8 cellular contexts compared by ENCODE assay signal in genomic region chr2:121649652-121650553, GRCh38. TPM values are rescaled to one million over a fixed set of nuclear protein-coding genes. Genes with fewer than 3 reads are reported as not detected.
A peak's percentile ranks its signal among the peaks of the same experiment; 100 is the strongest.
DNase-seq lines count a peak whose midpoint lies in the region; ATAC-seq lines count a peak whose summit lies in the region.

No MANE protein-coding gene starts in this region.

- no peaks in the 10 kb centered on the region for H3K9me3 ChIP-seq in endocrine pancreas (ENCODE audit: control insufficient read depth, low read length)

- no peaks in the 10 kb centered on the region for H3K36me3 ChIP-seq in endocrine pancreas (ENCODE audit: control insufficient read depth, insufficient read depth, low read length)

- peak overlapping the region; percentile 74 for H3K9ac ChIP-seq in endocrine pancreas (ENCODE audit: control insufficient read depth, insufficient read depth, low read length)

- H3K27me3 ChIP-seq in endocrine pancreas (ENCODE audit: control insufficient read depth, insufficient read depth, low read length): no peaks in the 10 kb centered on the region

- peak overlapping the region; percentile 91 for H3K4me3 ChIP-seq in endocrine pancreas (ENCODE audit: control insufficient read depth, insufficient read depth, low read length)

- DNase-seq in CMK (ENCODE audit: low read depth): peak; percentile 87
- DNase-seq in HT1080 (ENCODE audit: low read depth): peak; percentile 91
- DNase-seq in NOMO-1 (lab: John Stamatoyannopoulos, UW; ENCODE audit: unreplicated experiment in 2 of 2): peak; percentile 88 to 93
- DNase-seq in activated CD8-positive, alpha-beta memory T cell treated with anti-CD3 and anti-CD28 coated beads for 48 hours (ENCODE audit: low read depth in 2 of 3, low spot score in 2 of 3): peak; percentile 63 to 73 (median 66)
- peak; percentile 95 for DNase-seq in mesenteric fat pad (ENCODE audit: low spot score)
- peak; percentile 69 for DNase-seq in stimulated activated CD8-positive, alpha-beta memory T cell treated with anti-CD3 and anti-CD28 coated beads, Interleukin-15, amount 100 ng/mL, for 1 hour (ENCODE audit: low read depth)

- H3K4me1 ChIP-seq in endocrine pancreas (ENCODE audit: control insufficient read depth, insufficient read depth, low read length): peaks cover 16% of the 10 kb centered on the region

- ATAC-seq in GM21360 (IDR thresholded peaks at IDR 0.05; ENCODE audit: unreplicated experiment): peak; percentile 45

RNA-seq across cellular contexts. Expression of gene CLASP1, which starts 0.6 kb away (rescaled TPM):
- total RNA-seq in HT1080 (2014; rRNA removed; shearing (Covaris generic)): 12.9 and 22.5 TPM in 2 replicates
- 9.2 and 11.5 TPM in 2 replicates for polyA plus RNA-seq in HT1080 (2015; cell fraction: cytosol; rRNA removed)
- polyA plus RNA-seq in HT1080 (2015; cell fraction: nucleus; rRNA removed): 51.1 and 54.5 TPM in 2 replicates
- total RNA-seq in mesenteric fat pad: 64.4 TPM

Comparison
In these comparisons a context has a peak if more than half of its experiments do, and no peak if none do; other contexts are left out.
1. Peak in every context shown above with its lines: DNase-seq, ATAC-seq and H3K4me3 ChIP-seq.